ENCODE assay signal across 17 cellular contexts in the genomic region with DNA sequence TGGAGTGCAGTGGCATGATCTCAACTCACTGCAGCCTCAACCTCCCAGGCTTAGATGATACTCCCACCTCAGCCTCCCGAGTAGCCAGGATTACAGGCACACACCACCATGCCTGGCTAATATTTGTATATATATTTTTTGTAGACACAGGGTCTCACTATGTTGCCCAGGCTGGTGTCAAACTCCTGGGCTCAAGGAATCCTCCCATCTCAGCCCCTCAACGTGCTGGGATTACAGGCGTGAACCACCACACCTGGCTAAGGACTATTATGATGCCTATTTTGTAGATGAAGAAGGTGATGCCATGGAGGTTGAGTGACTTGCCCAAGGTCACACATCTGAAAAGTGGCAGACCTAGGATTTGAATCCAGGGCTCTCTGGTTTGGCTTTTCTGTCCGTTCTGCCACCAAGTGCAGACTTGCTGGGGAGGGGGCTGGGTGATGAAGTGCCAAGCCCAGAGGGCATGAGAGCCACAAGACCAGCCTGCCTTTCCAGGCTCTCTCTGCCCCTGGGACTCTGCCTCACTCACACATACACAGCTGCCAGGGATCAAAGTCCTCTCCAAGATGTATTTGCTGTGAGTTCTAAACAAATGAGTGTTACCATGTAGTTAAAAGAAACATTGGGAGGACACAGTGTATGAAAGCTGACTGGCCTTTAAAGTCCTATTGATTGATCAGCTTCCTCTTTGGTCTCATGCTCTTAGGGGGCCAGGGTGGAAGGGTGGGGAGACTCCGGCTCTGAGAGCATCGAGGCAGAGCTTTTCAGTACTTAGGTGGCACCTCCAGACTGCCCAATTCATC. TPM values are rescaled to one million over a fixed set of nuclear protein-coding genes. Genes with fewer than 3 reads are reported as not detected.
DNase-seq lines count a peak whose midpoint lies in the region; ATAC-seq, FAIRE-seq and TF ChIP-seq lines count a peak whose summit lies in the region.
"Had no signal": no experiment of that assay in that cellular context is flagged by ENCODE, and none has a peak within 500 bp of the region (broad histone marks: within the 10 kb centered on the region; RNA-seq: fewer than 3 reads in every experiment).

No MANE protein-coding gene starts in this region.

- POLR2A ChIA-PET in PC-9 (lab: Charles Lee; ENCODE audit: unreplicated experiment) (no interaction called here), HepG2 (lab: Yijun Ruan, JAX) (no interaction called here)

- TF ChIP-seq RAD21 in HepG2 (CRISPR knock-in tag; IDR thresholded peaks at IDR 0.05): no peak

- ATAC-seq in HepG2 (peak; percentile 95), HG02610 (IDR thresholded peaks at IDR 0.05; ENCODE audit: unreplicated experiment) (no peak)
- ATAC-seq: GM23338 had no signal

- no peak for TF ChIP-seq CTCF in PC-9 (conservative IDR thresholded peaks at IDR 0.05)
- TF ChIP-seq CTCF in HepG2 (CRISPR knock-in tag; IDR thresholded peaks at IDR 0.05): no peak; the same call in 1 of the 2 replicates

- no peaks in the 10 kb centered on the region for H3K4me1 ChIP-seq in PC-9 (replicated peaks; ENCODE audit: insufficient read depth)
- peaks cover 69% of the 10 kb centered on the region for H3K4me1 ChIP-seq in HepG2 (ENCODE audit: insufficient read depth, low read length)
- no peaks in the 10 kb centered on the region for H3K4me1 ChIP-seq in small intestine (ENCODE audit: control insufficient read depth in 2 of 2, insufficient read depth in 1 of 2, low read depth in 1 of 2, low read length in 1 of 2)
- H3K4me1 ChIP-seq in SJCRH30: no peaks in the 10 kb centered on the region

- H3K27me3 ChIP-seq in PC-9 (ENCODE audit: insufficient read depth, low read depth) (peaks cover 69% of the 10 kb centered on the region), HepG2 (ENCODE audit: control insufficient read depth in 1 of 2, insufficient read depth in 2 of 2, low read length in 2 of 2) (no peaks in the 10 kb centered on the region), small intestine (ENCODE audit: control insufficient read depth in 2 of 2, insufficient read depth in 2 of 2, low read length in 2 of 2) (peaks cover 0 to 7% of the 10 kb centered on the region in 2 donors), SJCRH30 (no peaks in the 10 kb centered on the region)
- H3K27me3 ChIP-seq: BLaER1 had no signal

- TF ChIP-seq EP300 in HepG2 (IDR thresholded peaks at IDR 0.05; ENCODE audit: low read depth in 2 of 2, low read length in 2 of 2): peak; percentile 58 to 71
- TF ChIP-seq EP300 in HepG2 (CRISPR knock-in tag; IDR thresholded peaks at IDR 0.05; ENCODE audit: borderline replicate concordance): no peak

- no peaks in the 10 kb centered on the region for H3K36me3 ChIP-seq in PC-9 (ENCODE audit: low read depth)
- H3K36me3 ChIP-seq in HepG2 (replicated peaks in 1 of 2; ENCODE audit: control insufficient read depth in 1 of 2, insufficient read depth in 2 of 2, low read length in 2 of 2): no peaks in the 10 kb centered on the region
- H3K36me3 ChIP-seq in small intestine (ENCODE audit: control insufficient read depth in 2 of 2, insufficient read depth in 2 of 2, low read length in 2 of 2): no peaks in the 10 kb centered on the region
- H3K36me3 ChIP-seq in SJCRH30: no peaks in the 10 kb centered on the region
- H3K36me3 ChIP-seq: BLaER1 had no signal

- no peak for TF ChIP-seq POLR2A in HepG2 (IDR thresholded peaks at IDR 0.05; ENCODE audit: insufficient read depth in 1 of 2, low read depth in 2 of 2, low read length in 2 of 2)

- H3K4me2 ChIP-seq in PC-9 (no peak overlapping the region), HepG2 (ENCODE audit: low read depth, low read length) (peak overlapping the region; percentile 41)
- H3K4me2 ChIP-seq: BLaER1, GM23338 had no signal

- H3K9me2 ChIP-seq in PC-9 (ENCODE audit: insufficient read depth): no peaks in the 10 kb centered on the region

- DNase-seq in DMS53 (lab: John Stamatoyannopoulos, UW) (peak; percentile 74), PC-9 (no peak), HepG2 (ENCODE audit: low spot score) (peak; percentile 87), small intestine (peak; percentile 36), GM19240 (ENCODE audit: insufficient read length, low spot score) (no peak), SJCRH30 (no peak)
- DNase-seq: 8988T; AML-193; CD8-positive, alpha-beta memory T cell; DND-41; GDM1; H7 had no signal

- peak overlapping the region; percentile 16; the same call in 1 of the 2 replicates for H2AFZ ChIP-seq in PC-9
- no peak overlapping the region for H2AFZ ChIP-seq in HepG2 (ENCODE audit: low read length)
- H2AFZ ChIP-seq: GM23338 had no signal

- H4K20me1 ChIP-seq in PC-9 (ENCODE audit: insufficient read depth) (no peaks in the 10 kb centered on the region), HepG2 (ENCODE audit: insufficient read depth, low read length) (no peaks in the 10 kb centered on the region)
- H4K20me1 ChIP-seq: BLaER1 had no signal

- no peaks in the 10 kb centered on the region for H3F3A ChIP-seq in PC-9 (ENCODE audit: insufficient read depth, low read depth)

- in situ Hi-C loops in HepG2 (cut with HindIII; ENCODE audit: extremely low pct_ligation_motif_present, low pct_unique_long_range_greater_than_20kb): loop anchor here (10.0 to 25.0 kb wide), 4 partner anchors 227 to 1925 kb away; no protein-coding TSS in a partner anchor

- peak overlapping the region; percentile 58 for H3K9ac ChIP-seq in HepG2 (ENCODE audit: insufficient read depth, low read depth, low read length)
- H3K9ac ChIP-seq: BLaER1 had no signal

- CTCF ChIA-PET in PC-9 (lab: Charles Lee): no interaction called here
- CTCF ChIA-PET in HepG2 (lab: Yijun Ruan, JAX; ENCODE audit: low intra/inter-chr PET ratio, low total read pairs): no interaction called here

- BruUV-seq in PC-9 (replicated peaks; lab: Mats Ljungman, UMichigan) (no TSS peak), HepG2 (replicated peaks; lab: Mats Ljungman, UMichigan) (no TSS peak)

- no peaks in the 10 kb centered on the region for H3K79me2 ChIP-seq in PC-9 (ENCODE audit: low read depth)
- H3K79me2 ChIP-seq in HepG2 (ENCODE audit: insufficient read depth, low read length): no peaks in the 10 kb centered on the region

- H3K9me3 ChIP-seq in PC-9 (ENCODE audit: insufficient read depth, low read depth): no peaks in the 10 kb centered on the region
- no peaks in the 10 kb centered on the region for H3K9me3 ChIP-seq in HepG2 (ENCODE audit: low read length)
- no peaks in the 10 kb centered on the region for H3K9me3 ChIP-seq in small intestine (ENCODE audit: control insufficient read depth, low read depth)
- H3K9me3 ChIP-seq in SJCRH30 (replicated peaks): no peaks in the 10 kb centered on the region

- FAIRE-seq in HepG2 (lab: Jason Lieb, UNC) (peak; percentile 37), small intestine (lab: Jason Lieb, UNC) (no peak)
- FAIRE-seq: GM19239, HTR-8/SVneo had no signal

- intact Hi-C loops in PC-9 (cut with micrococcal nuclease; ENCODE audit: unreplicated experiment): no loop called here
- intact Hi-C loops in HepG2 (cut with micrococcal nuclease; ENCODE audit: unreplicated experiment): no loop called here

- H3K27ac ChIP-seq in PC-9: no peak overlapping the region
- peak overlapping the region; percentile 77 for H3K27ac ChIP-seq in HepG2 (ENCODE audit: extremely low read length, insufficient read depth, low read length)
- H3K27ac ChIP-seq in small intestine (ENCODE audit: low read depth in 1 of 2, low read length in 1 of 2): no peak overlapping the region
- no peak overlapping the region for H3K27ac ChIP-seq in SJCRH30
- H3K27ac ChIP-seq: BLaER1 had no signal

- H3K4me3 ChIP-seq in PC-9 (no peak overlapping the region), HepG2 (replicated peaks in 1 of 3; ENCODE audit: insufficient read depth in 1 of 3, low read depth in 2 of 3, low read length in 3 of 3) (peak overlapping the region in 1 of 3 experiments; percentile 2; a peak in 1 of 6 replicates), small intestine (ENCODE audit: low read depth in 1 of 2, low read length in 2 of 2) (no peak overlapping the region), SJCRH30 (no peak overlapping the region)
- H3K4me3 ChIP-seq: BLaER1, GM23338 had no signal

- 24% methylated on average over 5 of the region's 6 CpGs for WGBS in HepG2 (ENCODE audit: low lambda C conversion rate)
- WGBS in small intestine, 3 donors: 36 to 51% (median 39%) methylated on average over 6 of the region's 6 CpGs

TF ChIP-seq in HepG2, 621 proteins besides CTCF, POLR2A, EP300 and RAD21 (continues in another document):
- TF ChIP-seq FOXA3 (CRISPR knock-in tag; IDR thresholded peaks at IDR 0.05): peak; percentile 63
- TF ChIP-seq ZSCAN22 (CRISPR knock-in tag; IDR thresholded peaks at IDR 0.05): no peak
- TF ChIP-seq KLF16 (CRISPR knock-in tag; IDR thresholded peaks at IDR 0.05): no peak
- 0 out of 2 replicates have a peak, but pooled peaks have one; percentile 56 for TF ChIP-seq TOPORS (CRISPR knock-in tag; IDR thresholded peaks at IDR 0.05)
- no peak for TF ChIP-seq ZNF766 (CRISPR knock-in tag; IDR thresholded peaks at IDR 0.05; ENCODE audit: borderline replicate concordance)
- no peak for TF ChIP-seq KLF11 (CRISPR knock-in tag; IDR thresholded peaks at IDR 0.05)

RNA-seq across cellular contexts. Expression of gene RBM19, which starts 21.3 kb away (rescaled TPM):
- 23.1 and 23.8 TPM in 2 replicates for total RNA-seq in PC-9 (2021)
- 26.5 and 32.2 TPM in 2 replicates for total RNA-seq in HepG2 (2016; rRNA removed; fragmentation: Illumina TruSeq; extraction: Trizol)
- 6.7 and 7.5 TPM in 2 replicates for total RNA-seq in HepG2 (2016; cell fraction: cytosol; rRNA removed; fragmentation: Illumina TruSeq; extraction: Trizol; ENCODE audit: low read depth)
- 24.9 and 31.0 TPM in 2 replicates for total RNA-seq in HepG2 (2016; cell fraction: insoluble cytoplasmic fraction; rRNA removed; fragmentation: Illumina TruSeq; extraction: Trizol)
- 8.3 and 8.9 TPM in 2 replicates for total RNA-seq in HepG2 (2016; cell fraction: membrane; rRNA removed; fragmentation: Illumina TruSeq; extraction: Trizol)
- total RNA-seq in HepG2 (2016; cell fraction: nucleus; rRNA removed; fragmentation: Illumina TruSeq; extraction: Trizol): 34.8 and 41.6 TPM in 2 replicates
- 19.3 and 22.1 TPM in 2 replicates for polyA plus RNA-seq in HepG2 (2011; rRNA removed)
- polyA plus RNA-seq in HepG2 (2011; cell fraction: cytosol; rRNA removed): 9.7 and 13.0 TPM in 2 replicates
- polyA plus RNA-seq in HepG2 (2011; cell fraction: nucleus; rRNA removed): 84.7 and 92.9 TPM in 2 replicates
- polyA plus RNA-seq in HepG2 (2012): 19.5 and 21.4 TPM in 2 replicates
- polyA plus RNA-seq in HepG2 (2016; cell fraction: cytosol; fragmentation: Illumina TruSeq; extraction: Trizol; ENCODE audit: low read depth): 2.5 and 2.9 TPM in 2 replicates
- 23.1 and 25.3 TPM in 2 replicates for polyA plus RNA-seq in HepG2 (2016; cell fraction: insoluble cytoplasmic fraction; fragmentation: Illumina TruSeq; extraction: Trizol; ENCODE audit: low read depth)
- 4.5 and 5.7 TPM in 2 replicates for polyA plus RNA-seq in HepG2 (2016; cell fraction: membrane; fragmentation: Illumina TruSeq; extraction: Trizol; ENCODE audit: low read depth)
- polyA plus RNA-seq in HepG2 (2016; cell fraction: nucleus; fragmentation: Illumina TruSeq; extraction: Trizol; ENCODE audit: insufficient read depth, low read depth): 64.2 and 66.3 TPM in 2 replicates
- 21.4 and 32.0 TPM in 2 replicates for polyA minus RNA-seq in HepG2 (2011; rRNA and poly(A)+ RNA removed; ENCODE audit: low replicate concordance)
- 13.6 and 13.7 TPM in 2 replicates for polyA minus RNA-seq in HepG2 (2011; cell fraction: cytosol; rRNA and poly(A)+ RNA removed)
- polyA minus RNA-seq in HepG2 (2011; cell fraction: nucleus; rRNA and poly(A)+ RNA removed): 58.7 and 59.3 TPM in 2 replicates
- polyA plus RNA-seq in small intestine: 10 to 100 TPM in 2 of 3 donors, 1 to 10 TPM in 1; 10.0 to 14.8 (median 14.5) TPM
- 20.8 and 25.3 TPM in 2 replicates for total RNA-seq in SJCRH30 (2014; rRNA removed; shearing (Covaris generic))

Comparison
In these comparisons a context has a peak if more than half of its experiments do, and no peak if none do; other contexts are left out.
1. DNase-seq: peak in DMS53 (single experiment), HepG2 (single experiment) and small intestine (single experiment); none in PC-9 (0 of 2), GM19240 (single experiment) and SJCRH30 (0 of 2).